Comparison of ENCODE assay signal across 21 cellular contexts in genomic region chr2:20643826-20644225, GRCh38. TPM values are rescaled to one million over a fixed set of nuclear protein-coding genes. Genes with fewer than 3 reads are reported as not detected.
"Had no signal": no experiment of that assay in that cellular context is flagged by ENCODE, and none has a peak within 500 bp of the region (broad histone marks: within the 10 kb centered on the region; RNA-seq: fewer than 3 reads in every experiment).

No MANE protein-coding gene starts in this region.

- H3K27ac ChIP-seq: coronary artery, left lung, neutrophil, ovary, psoas muscle, right atrium auricular region, tibial nerve had no signal

- H3K36me3 ChIP-seq: ovary had no signal

- H3K9me3 ChIP-seq: adrenal gland, left lung, neutrophil, ovary, psoas muscle, right atrium auricular region, tibial nerve had no signal

- DNase-seq: activated CD4-positive, alpha-beta T cell treated with anti-CD3 and anti-CD28 coated beads, Interleukin-2, amount 50 U/mL, for 4 hours; activated CD8-positive, alpha-beta memory T cell treated with anti-CD3 and anti-CD28 coated beads for 24 hours; activated CD8-positive, alpha-beta memory T cell treated with anti-CD3 and anti-CD28 coated beads, Interleukin-2, amount 50 U/mL, for 4 hours; activated naive CD4-positive, alpha-beta T cell; activated T-cell treated with anti-CD3 and anti-CD28 coated beads, Interleukin-2, amount 50 U/mL, for 24 hours; adrenal gland; hippocampal formation; kidney glomerular epithelial cell; midbrain; stimulated activated CD4-positive, alpha-beta T cell treated with anti-CD3 and anti-CD28 coated beads, Interleukin-12 subunit alpha, Interleukin-12 subunit beta, amount 100 ng/mL, for 4 hours; stimulated activated CD4-positive, alpha-beta T cell treated with anti-CD3 and anti-CD28 coated beads, Interleukin-4, amount 100 ng/mL, for 4 hours; T-helper 9 cell had no signal

- H3K4me3 ChIP-seq: adrenal gland, coronary artery, left lung, ovary, psoas muscle, right atrium auricular region, tibial nerve had no signal

- H3K27me3 ChIP-seq: adrenal gland, left lung, neutrophil, ovary, right atrium auricular region, tibial nerve had no signal

RNA-seq across cellular contexts. Expression of gene GDF7, which starts 23.1 kb away (rescaled TPM):
- total RNA-seq: epithelial cell of proximal tubule; T-helper 1 cell treated with Interleukin-12 subunit alpha and Interleukin-12 subunit beta and Interleukin-4 antibody, amounts not matched to agents 30 ng/mL and 1 ng/mL, for 36 hours had no signal
